Comparison of ENCODE assay signal across 8 cellular contexts in genomic region chr1:44423706-44424546, GRCh38. TPM values are rescaled to one million over a fixed set of nuclear protein-coding genes. Genes with fewer than 3 reads are reported as not detected.
DNase-seq lines count a peak whose midpoint lies in the region; ATAC-seq, FAIRE-seq and TF ChIP-seq lines count a peak whose summit lies in the region.

No MANE protein-coding gene starts in this region.

- DNase-seq in CD14-positive monocyte (ENCODE audit: low spot score): no peak
- DNase-seq in NCI-H2196 treated with DMSO at 0.1 percent for 48 hours (lab: John Stamatoyannopoulos, UW; ENCODE audit: unreplicated experiment): peak; percentile 10
- no peak for DNase-seq in dorsolateral prefrontal cortex
- no peak for DNase-seq in nephron progenitor cell
- DNase-seq in activated naive CD4-positive, alpha-beta T cell treated with anti-CD3 and anti-CD28 coated beads, Interleukin-2, amount 10 ng/mL, durations not matched to agents 7 days and 5 days: no peak
- no peak for DNase-seq in GM12892 (ENCODE audit: insufficient read length)
- no peak for DNase-seq in activated T-helper 2 cell treated with anti-CD3 and anti-CD28 coated beads, Interferon-gamma antibody, Interleukin-2, Interleukin-4, amounts not matched to agents 10 μg/mL and 5 μg/mL and 100 μg/mL, durations not matched to agents 14 hours and 24 hours and 36 hours (ENCODE audit: low spot score)

- peak overlapping the region in 24 of 59 donors; percentile 1 to 39 (median 16) for H3K4me3 ChIP-seq in dorsolateral prefrontal cortex

- peaks cover 36% of the 10 kb centered on the region for H3K4me1 Mint-ChIP-seq in CD14-positive monocyte
- peaks cover 89% of the 10 kb centered on the region for H3K4me1 Mint-ChIP-seq in nephron progenitor cell
- H3K4me1 Mint-ChIP-seq in activated naive CD4-positive, alpha-beta T cell treated with anti-CD3 and anti-CD28 coated beads, Interleukin-2, amount 10 ng/mL, durations not matched to agents 7 days and 5 days: peaks cover 10% of the 10 kb centered on the region
- peaks cover 2% of the 10 kb centered on the region for H3K4me1 Mint-ChIP-seq in activated T-helper 2 cell treated with anti-CD3 and anti-CD28 coated beads, Interferon-gamma antibody, Interleukin-2, Interleukin-4, amounts not matched to agents 10 μg/mL and 5 μg/mL and 100 μg/mL, durations not matched to agents 14 hours and 24 hours and 36 hours (ENCODE audit: low read depth)

- CTCF ChIA-PET in activated naive CD4-positive, alpha-beta T cell treated with anti-CD3 and anti-CD28 coated beads, Interleukin-2, amount 10 ng/mL, durations not matched to agents 7 days and 5 days (lab: Charles Lee): interaction anchor here (0.7 kb wide), 1 partner anchor 14 kb away, joined by 3 read pairs; no protein-coding TSS in a partner anchor

- H3K27me3 ChIP-seq in dorsolateral prefrontal cortex: peaks cover 0 to 83% (median 20%) of the 10 kb centered on the region in 45 donors

- no peak for FAIRE-seq in GM12892 (lab: Jason Lieb, UNC)

- H3K27ac Mint-ChIP-seq in CD14-positive monocyte: peak overlapping the region in 2 of 7 donors; percentile 15 to 87
- H3K27ac Mint-ChIP-seq in nephron progenitor cell: peak overlapping the region; percentile 38
- no peak overlapping the region for H3K27ac Mint-ChIP-seq in activated naive CD4-positive, alpha-beta T cell treated with anti-CD3 and anti-CD28 coated beads, Interleukin-2, amount 10 ng/mL, durations not matched to agents 7 days and 5 days
- H3K27ac Mint-ChIP-seq in activated T-helper 2 cell treated with anti-CD3 and anti-CD28 coated beads, Interferon-gamma antibody, Interleukin-2, Interleukin-4, amounts not matched to agents 10 μg/mL and 5 μg/mL and 100 μg/mL, durations not matched to agents 14 hours and 24 hours and 36 hours: no peak overlapping the region

- peak overlapping the region in 54 of 59 donors; percentile 2 to 97 (median 66) for H3K27ac ChIP-seq in dorsolateral prefrontal cortex

- ATAC-seq in HG03108 (IDR thresholded peaks at IDR 0.05; ENCODE audit: unreplicated experiment): no peak

- peak overlapping the region; percentile 67 to 91 for H3K4me3 Mint-ChIP-seq in CD14-positive monocyte
- H3K4me3 Mint-ChIP-seq in nephron progenitor cell: no peak overlapping the region
- H3K4me3 Mint-ChIP-seq in activated naive CD4-positive, alpha-beta T cell treated with anti-CD3 and anti-CD28 coated beads, Interleukin-2, amount 10 ng/mL, durations not matched to agents 7 days and 5 days: no peak overlapping the region
- H3K4me3 Mint-ChIP-seq in activated T-helper 2 cell treated with anti-CD3 and anti-CD28 coated beads, Interferon-gamma antibody, Interleukin-2, Interleukin-4, amounts not matched to agents 10 μg/mL and 5 μg/mL and 100 μg/mL, durations not matched to agents 14 hours and 24 hours and 36 hours (ENCODE audit: low read depth): no peak overlapping the region

- H3K36me3 Mint-ChIP-seq in CD14-positive monocyte: no peaks in the 10 kb centered on the region
- H3K36me3 Mint-ChIP-seq in nephron progenitor cell (ENCODE audit: low read depth): peaks cover 7% of the 10 kb centered on the region
- H3K36me3 Mint-ChIP-seq in activated naive CD4-positive, alpha-beta T cell treated with anti-CD3 and anti-CD28 coated beads, Interleukin-2, amount 10 ng/mL, durations not matched to agents 7 days and 5 days: no peaks in the 10 kb centered on the region
- no peaks in the 10 kb centered on the region for H3K36me3 Mint-ChIP-seq in activated T-helper 2 cell treated with anti-CD3 and anti-CD28 coated beads, Interferon-gamma antibody, Interleukin-2, Interleukin-4, amounts not matched to agents 10 μg/mL and 5 μg/mL and 100 μg/mL, durations not matched to agents 14 hours and 24 hours and 36 hours (ENCODE audit: low read depth)

- TF ChIP-seq CTCF in CD14-positive monocyte (IDR thresholded peaks at IDR 0.05) (no peak), dorsolateral prefrontal cortex (IDR thresholded peaks at IDR 0.05 in 54 of 56, conservative IDR thresholded peaks at IDR 0.05 in 2 of 56; ENCODE audit: low read depth in 1 of 56, partially characterized antibody in 56 of 56) (peak in 1 of 56 donors; percentile 11), nephron progenitor cell (IDR thresholded peaks at IDR 0.05) (no peak)

- intact Hi-C loops in CD14-positive monocyte (cut with micrococcal nuclease) (no loop called here), dorsolateral prefrontal cortex (cut with DNase I) (loop anchor here (5.0 kb wide), 1 partner anchor 73 kb away; no protein-coding TSS in a partner anchor)
- intact Hi-C loops in activated T-helper 2 cell treated with anti-CD3 and anti-CD28 coated beads, Interferon-gamma antibody, Interleukin-2, Interleukin-4, amounts not matched to agents 10 μg/mL and 5 μg/mL and 100 μg/mL, durations not matched to agents 14 hours and 24 hours and 36 hours (cut with micrococcal nuclease): no loop called here

- TF ChIP-seq POLR2A in GM12892 (IDR thresholded peaks at IDR 0.05; ENCODE audit: low read depth, low read length): no peak

- H3K9me3 Mint-ChIP-seq in CD14-positive monocyte (no peaks in the 10 kb centered on the region), nephron progenitor cell (no peaks in the 10 kb centered on the region)
- H3K9me3 Mint-ChIP-seq in activated naive CD4-positive, alpha-beta T cell treated with anti-CD3 and anti-CD28 coated beads, Interleukin-2, amount 10 ng/mL, durations not matched to agents 7 days and 5 days: no peaks in the 10 kb centered on the region
- no peaks in the 10 kb centered on the region for H3K9me3 Mint-ChIP-seq in activated T-helper 2 cell treated with anti-CD3 and anti-CD28 coated beads, Interferon-gamma antibody, Interleukin-2, Interleukin-4, amounts not matched to agents 10 μg/mL and 5 μg/mL and 100 μg/mL, durations not matched to agents 14 hours and 24 hours and 36 hours

- H3K27me3 Mint-ChIP-seq in CD14-positive monocyte (ENCODE audit: low read depth in 3 of 3): peaks cover 8 to 12% (median 10%) of the 10 kb centered on the region in 3 donors
- peaks cover 10% of the 10 kb centered on the region for H3K27me3 Mint-ChIP-seq in nephron progenitor cell (ENCODE audit: low read depth, poor library complexity)
- peaks cover 87% of the 10 kb centered on the region for H3K27me3 Mint-ChIP-seq in activated naive CD4-positive, alpha-beta T cell treated with anti-CD3 and anti-CD28 coated beads, Interleukin-2, amount 10 ng/mL, durations not matched to agents 7 days and 5 days
- H3K27me3 Mint-ChIP-seq in activated T-helper 2 cell treated with anti-CD3 and anti-CD28 coated beads, Interferon-gamma antibody, Interleukin-2, Interleukin-4, amounts not matched to agents 10 μg/mL and 5 μg/mL and 100 μg/mL, durations not matched to agents 14 hours and 24 hours and 36 hours (ENCODE audit: low read depth): peaks cover 90% of the 10 kb centered on the region

RNA-seq across cellular contexts. Expression of gene RNF220, which starts 18.9 kb away (rescaled TPM):
- 10 to 100 TPM; 39.4 to 49.4 TPM for polyA plus RNA-seq in CD14-positive monocyte
- total RNA-seq in dorsolateral prefrontal cortex: 100 to 1,000 TPM; 104 to 415 (median 196) TPM
- polyA plus RNA-seq in GM12892 (2012; ENCODE audit: missing spikeins): 57.5 TPM
- 88.0 and 89.5 TPM in 2 replicates for total RNA-seq in activated T-helper 2 cell treated with anti-CD3 and anti-CD28 coated beads, Interferon-gamma antibody, Interleukin-2, Interleukin-4, amounts not matched to agents 10 μg/mL and 5 μg/mL and 100 μg/mL, durations not matched to agents 14 hours and 24 hours and 36 hours

Comparison
In these comparisons a context has a peak if more than half of its experiments do, and no peak if none do; other contexts are left out.
1. H3K4me3 Mint-ChIP-seq: peak in CD14-positive monocyte (2 of 2); none in nephron progenitor cell (single experiment), activated naive CD4-positive, alpha-beta T cell treated with anti-CD3 and anti-CD28 coated beads, Interleukin-2, amount 10 ng/mL, durations not matched to agents 7 days and 5 days (single experiment) and activated T-helper 2 cell treated with anti-CD3 and anti-CD28 coated beads, Interferon-gamma antibody, Interleukin-2, Interleukin-4, amounts not matched to agents 10 μg/mL and 5 μg/mL and 100 μg/mL, durations not matched to agents 14 hours and 24 hours and 36 hours (single experiment).
2. intact Hi-C loops: an anchor here in dorsolateral prefrontal cortex (5.0 kb wide); none called in CD14-positive monocyte and activated T-helper 2 cell treated with anti-CD3 and anti-CD28 coated beads, Interferon-gamma antibody, Interleukin-2, Interleukin-4, amounts not matched to agents 10 μg/mL and 5 μg/mL and 100 μg/mL, durations not matched to agents 14 hours and 24 hours and 36 hours.